8 cellular contexts compared by ENCODE assay signal in genomic region chr1:117512728-117513321, GRCh38.
DNase-seq lines count a peak whose midpoint lies in the region; ATAC-seq and TF ChIP-seq lines count a peak whose summit lies in the region.

No MANE protein-coding gene starts in this region.

- CTCF ChIA-PET in CD8-positive, alpha-beta T cell (lab: Charles Lee) = interaction anchor here (0.6 to 11.0 kb wide), 18 partner anchors 10 to 383 kb away, joined by 3 to 148 read pairs (median 3); no protein-coding TSS in a partner anchor

- ATAC-seq in CD8-positive, alpha-beta T cell = peak; percentile 46
- ATAC-seq in left colon = peak; percentile 54
- ATAC-seq in HG02759 (IDR thresholded peaks at IDR 0.05; ENCODE audit: unreplicated experiment) = no peak
- no peak for ATAC-seq in HG02571 (IDR thresholded peaks at IDR 0.05; ENCODE audit: unreplicated experiment)

- no peak for DNase-seq in CD8-positive, alpha-beta T cell
- DNase-seq in KG1 (lab: John Stamatoyannopoulos, UW) = peak; percentile 9
- no peak for DNase-seq in ascending aorta (ENCODE audit: low spot score in 2 of 2)
- DNase-seq in left colon = no peak
- no peak for DNase-seq in H7
- DNase-seq in thyroid gland = no peak

- no peaks in the 10 kb centered on the region for H3K4me1 ChIP-seq in CD8-positive, alpha-beta T cell (ENCODE audit: insufficient read depth, low read length)
- no peaks in the 10 kb centered on the region for H3K4me1 ChIP-seq in ascending aorta
- no peaks in the 10 kb centered on the region for H3K4me1 ChIP-seq in thyroid gland

- H3K36me3 ChIP-seq in CD8-positive, alpha-beta T cell (ENCODE audit: insufficient read depth, low read length) = no peaks in the 10 kb centered on the region
- peaks cover 0 to 7% of the 10 kb centered on the region in 2 donors for H3K36me3 ChIP-seq in ascending aorta
- H3K36me3 ChIP-seq in H7 (replicated peaks; ENCODE audit: control insufficient read depth, insufficient read depth, low read length) = no peaks in the 10 kb centered on the region
- H3K36me3 ChIP-seq in thyroid gland = no peaks in the 10 kb centered on the region

- no peaks in the 10 kb centered on the region for H3K27me3 Mint-ChIP-seq in CD8-positive, alpha-beta T cell (ENCODE audit: low read depth)

- no peak overlapping the region for H3K27ac Mint-ChIP-seq in CD8-positive, alpha-beta T cell

- H3K4me3 Mint-ChIP-seq in CD8-positive, alpha-beta T cell = no peak overlapping the region

- no peaks in the 10 kb centered on the region for H3K9me3 Mint-ChIP-seq in CD8-positive, alpha-beta T cell

- no peaks in the 10 kb centered on the region for H3K4me1 Mint-ChIP-seq in CD8-positive, alpha-beta T cell (ENCODE audit: low read depth)

- H3K36me3 Mint-ChIP-seq in CD8-positive, alpha-beta T cell = peaks cover 24% of the 10 kb centered on the region

- H3K27ac ChIP-seq in CD8-positive, alpha-beta T cell (ENCODE audit: low read depth, low read length) = no peak overlapping the region
- no peak overlapping the region for H3K27ac ChIP-seq in ascending aorta
- no peak overlapping the region for H3K27ac ChIP-seq in thyroid gland

- intact Hi-C loops in CD8-positive, alpha-beta T cell (cut with DNase I, micrococcal nuclease) = loop anchor here (1.0 kb wide), 2 partner anchors 241 to 246 kb away; no protein-coding TSS in a partner anchor
- intact Hi-C loops in ascending aorta (cut with DNase I) (loop anchor here (1.0 to 5.0 kb wide), 2 partner anchors 246 to 384 kb away; no protein-coding TSS in a partner anchor), left colon (cut with DNase I, micrococcal nuclease) (loop anchor here in 1 of 2 donors (5.0 kb wide), 1 partner anchor 384 kb away; no protein-coding TSS in a partner anchor), thyroid gland (cut with DNase I) (loop anchor here (5.0 kb wide), 1 partner anchor 239 kb away; no protein-coding TSS in a partner anchor)

- peak; percentile 80 for TF ChIP-seq CTCF in CD8-positive, alpha-beta T cell (IDR thresholded peaks at IDR 0.05)
- TF ChIP-seq CTCF in ascending aorta (IDR thresholded peaks at IDR 0.05) (peak; percentile 37 to 62 (median 50)), thyroid gland (IDR thresholded peaks at IDR 0.05) (peak in 3 of 6 experiments; percentile 56 to 74 (median 68))

- H3K4me3 ChIP-seq in CD8-positive, alpha-beta T cell (ENCODE audit: low read depth, low read length) = no peak overlapping the region
- H3K4me3 ChIP-seq in ascending aorta (no peak overlapping the region), H7 (ENCODE audit: insufficient read depth, low read depth, low read length) (no peak overlapping the region), thyroid gland (replicated peaks in 1 of 3) (no peak overlapping the region)

- H3K27me3 ChIP-seq in CD8-positive, alpha-beta T cell (ENCODE audit: insufficient read depth, low read length) = no peaks in the 10 kb centered on the region
- H3K27me3 ChIP-seq in ascending aorta = no peaks in the 10 kb centered on the region
- no peaks in the 10 kb centered on the region for H3K27me3 ChIP-seq in H7 (ENCODE audit: control insufficient read depth, insufficient read depth, low read length)
- H3K27me3 ChIP-seq in thyroid gland = no peaks in the 10 kb centered on the region

- no peak for TF ChIP-seq POLR2A in thyroid gland (IDR thresholded peaks at IDR 0.05)

- 13 to 17% methylated on average over 1 of the region's 1 CpG for WGBS in thyroid gland, 2 donors

- POLR2A ChIA-PET in CD8-positive, alpha-beta T cell (lab: Charles Lee) = interaction anchor here (0.9 kb wide), 1 partner anchor 199 kb away, joined by 4 read pairs; no protein-coding TSS in a partner anchor

- H3K9me3 ChIP-seq in CD8-positive, alpha-beta T cell (ENCODE audit: low read length) = no peaks in the 10 kb centered on the region
- no peaks in the 10 kb centered on the region for H3K9me3 ChIP-seq in ascending aorta
- H3K9me3 ChIP-seq in thyroid gland = no peaks in the 10 kb centered on the region

Comparison
In these comparisons a context has a peak if more than half of its experiments do, and no peak if none do; other contexts are left out.
1. ATAC-seq: peak in CD8-positive, alpha-beta T cell (single experiment) and left colon (single experiment); none in HG02759 (single experiment) and HG02571 (single experiment).